14 cellular contexts compared by ENCODE assay signal in the genomic region with DNA sequence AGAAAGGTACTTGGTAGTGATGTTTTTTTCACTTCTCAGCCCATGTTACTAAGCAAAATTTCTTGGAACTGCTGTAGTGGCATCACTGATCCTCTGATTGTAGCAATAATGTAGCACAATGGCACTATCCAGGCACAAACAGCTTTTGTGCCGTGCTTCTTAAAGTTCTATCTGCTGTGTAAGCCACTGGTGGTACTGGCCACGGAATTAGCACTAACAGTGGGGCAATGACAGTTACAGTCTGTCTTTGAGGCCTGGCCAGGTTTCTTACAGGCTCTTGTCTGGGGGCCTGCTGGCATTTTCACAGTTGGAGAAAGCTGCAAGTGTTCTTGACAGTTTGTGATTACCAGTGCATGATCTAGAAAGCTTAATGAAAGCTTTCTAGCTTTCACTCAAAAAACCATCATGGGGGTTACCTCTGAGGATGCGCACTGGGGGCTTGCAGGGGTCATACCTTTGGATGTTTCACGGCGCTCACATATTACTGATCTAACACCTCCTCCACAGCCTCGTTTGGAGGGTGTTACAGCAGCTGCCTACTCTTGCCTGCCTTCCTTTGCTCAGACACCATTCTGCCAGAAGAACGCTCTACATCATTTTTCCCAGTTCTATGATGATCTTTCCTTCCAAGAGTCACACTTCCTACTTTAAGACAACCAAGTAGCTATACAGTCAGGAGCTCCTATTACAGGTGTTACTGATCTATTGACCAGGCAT. TPM values are rescaled to one million over a fixed set of nuclear protein-coding genes. Genes with fewer than 3 reads are reported as not detected.
DNase-seq lines count a peak whose midpoint lies in the region; ATAC-seq and TF ChIP-seq lines count a peak whose summit lies in the region.
"Had no signal": no experiment of that assay in that cellular context is flagged by ENCODE, and none has a peak within 500 bp of the region (broad histone marks: within the 10 kb centered on the region; RNA-seq: fewer than 3 reads in every experiment).

No MANE protein-coding gene starts in this region.

- no peaks in the 10 kb centered on the region for H3K27me3 Mint-ChIP-seq in activated CD4-positive, alpha-beta T cell treated with anti-CD3 and anti-CD28 coated beads, Interleukin-2, amount 10 ng/mL, durations not matched to agents 7 days and 5 days
- no peaks in the 10 kb centered on the region for H3K27me3 Mint-ChIP-seq in activated CD4-positive, alpha-beta memory T cell treated with anti-CD3 and anti-CD28 coated beads for 36 hours
- no peaks in the 10 kb centered on the region for H3K27me3 Mint-ChIP-seq in effector memory CD8-positive, alpha-beta T cell

- no peak for DNase-seq in activated CD4-positive, alpha-beta T cell treated with anti-CD3 and anti-CD28 coated beads, Interleukin-2, amount 10 ng/mL, durations not matched to agents 7 days and 5 days
- no peak for DNase-seq in activated CD4-positive, alpha-beta T cell treated with anti-CD3 and anti-CD28 coated beads for 48 hours
- DNase-seq in activated CD4-positive, alpha-beta memory T cell treated with anti-CD3 and anti-CD28 coated beads for 36 hours: peak; percentile 45
- no peak for DNase-seq in effector memory CD8-positive, alpha-beta T cell
- no peak for DNase-seq in suprapubic skin (ENCODE audit: low spot score in 2 of 2)
- DNase-seq in NCI-H2171 treated with DMSO at 0.1 percent for 48 hours (lab: John Stamatoyannopoulos, UW): no peak
- no peak for DNase-seq in SK-N-SH
- DNase-seq: activated gamma-delta T cell treated with Interleukin-2 at 50 U/mL for 16 hours, dermis blood vessel endothelial cell, NCI-H446, right lobe of liver, tibial artery had no signal

- H3K9me3 ChIP-seq in suprapubic skin (no peaks in the 10 kb centered on the region), SK-N-SH (no peaks in the 10 kb centered on the region)
- H3K9me3 ChIP-seq: right lobe of liver, tibial artery had no signal

- intact Hi-C loops in activated CD4-positive, alpha-beta memory T cell treated with anti-CD3 and anti-CD28 coated beads for 36 hours (cut with micrococcal nuclease): loop anchor here (1.0 to 2.0 kb wide), 11 partner anchors 26 to 213 kb away; no protein-coding TSS in a partner anchor

- H3K36me3 Mint-ChIP-seq in activated CD4-positive, alpha-beta T cell treated with anti-CD3 and anti-CD28 coated beads, Interleukin-2, amount 10 ng/mL, durations not matched to agents 7 days and 5 days (ENCODE audit: low read depth): peaks cover 91% of the 10 kb centered on the region
- peaks cover 52% of the 10 kb centered on the region for H3K36me3 Mint-ChIP-seq in activated CD4-positive, alpha-beta memory T cell treated with anti-CD3 and anti-CD28 coated beads for 36 hours
- peaks cover 97% of the 10 kb centered on the region for H3K36me3 Mint-ChIP-seq in effector memory CD8-positive, alpha-beta T cell (ENCODE audit: insufficient read depth)

- no peak for TF ChIP-seq RAD21 in SK-N-SH (IDR thresholded peaks at IDR 0.05; ENCODE audit: low read length)

- TF ChIP-seq POLR2A in suprapubic skin (IDR thresholded peaks at IDR 0.05): no peak

- H3K27ac Mint-ChIP-seq in activated CD4-positive, alpha-beta T cell treated with anti-CD3 and anti-CD28 coated beads, Interleukin-2, amount 10 ng/mL, durations not matched to agents 7 days and 5 days: peak overlapping the region; percentile 88
- H3K27ac Mint-ChIP-seq in activated CD4-positive, alpha-beta memory T cell treated with anti-CD3 and anti-CD28 coated beads for 36 hours: peak overlapping the region; percentile 89
- H3K27ac Mint-ChIP-seq in effector memory CD8-positive, alpha-beta T cell: peak overlapping the region; percentile 86 to 95

- TF ChIP-seq CTCF in suprapubic skin (IDR thresholded peaks at IDR 0.05): no peak
- no peak for TF ChIP-seq CTCF in SK-N-SH (IDR thresholded peaks at IDR 0.05)

- H3K27me3 ChIP-seq in suprapubic skin: no peaks in the 10 kb centered on the region
- no peaks in the 10 kb centered on the region for H3K27me3 ChIP-seq in SK-N-SH (ENCODE audit: insufficient read depth)
- H3K27me3 ChIP-seq: right lobe of liver, tibial artery had no signal

- no peaks in the 10 kb centered on the region for H3F3A ChIP-seq in SK-N-SH (replicated peaks; ENCODE audit: insufficient read depth)

- no peaks in the 10 kb centered on the region for H3K79me2 ChIP-seq in SK-N-SH (ENCODE audit: insufficient read depth)

- no peaks in the 10 kb centered on the region for H4K20me1 ChIP-seq in SK-N-SH (ENCODE audit: insufficient read depth)

- H3K4me3 Mint-ChIP-seq in activated CD4-positive, alpha-beta T cell treated with anti-CD3 and anti-CD28 coated beads, Interleukin-2, amount 10 ng/mL, durations not matched to agents 7 days and 5 days: no peak overlapping the region
- H3K4me3 Mint-ChIP-seq in activated CD4-positive, alpha-beta memory T cell treated with anti-CD3 and anti-CD28 coated beads for 36 hours: peak overlapping the region; percentile 25
- H3K4me3 Mint-ChIP-seq in effector memory CD8-positive, alpha-beta T cell: peak overlapping the region; percentile 69 to 74

- POLR2A ChIA-PET in activated CD4-positive, alpha-beta T cell treated with anti-CD3 and anti-CD28 coated beads, Interleukin-2, amount 10 ng/mL, durations not matched to agents 7 days and 5 days (lab: Charles Lee): interaction anchor here (1.4 kb wide), 1 partner anchor 161 kb away, joined by 3 read pairs; no protein-coding TSS in a partner anchor
- POLR2A ChIA-PET in activated CD4-positive, alpha-beta memory T cell treated with anti-CD3 and anti-CD28 coated beads for 36 hours (lab: Charles Lee): interaction anchor here (0.6 to 3.9 kb wide), 12 partner anchors 12 to 169 kb away, joined by 3 to 24 read pairs (median 4); no protein-coding TSS in a partner anchor
- POLR2A ChIA-PET in SK-N-SH (lab: Yijun Ruan, JAX): no interaction called here

- no peak overlapping the region for H3K9ac ChIP-seq in SK-N-SH

- H3K9me3 Mint-ChIP-seq in activated CD4-positive, alpha-beta T cell treated with anti-CD3 and anti-CD28 coated beads, Interleukin-2, amount 10 ng/mL, durations not matched to agents 7 days and 5 days: no peaks in the 10 kb centered on the region
- H3K9me3 Mint-ChIP-seq in activated CD4-positive, alpha-beta memory T cell treated with anti-CD3 and anti-CD28 coated beads for 36 hours: no peaks in the 10 kb centered on the region
- H3K9me3 Mint-ChIP-seq in effector memory CD8-positive, alpha-beta T cell: no peaks in the 10 kb centered on the region

- no peak for ATAC-seq in effector memory CD8-positive, alpha-beta T cell (replicated peaks)
- no peak for ATAC-seq in GM21529 (IDR thresholded peaks at IDR 0.05; ENCODE audit: unreplicated experiment)

- 85% methylated on average over 7 of the region's 7 CpGs for WGBS in suprapubic skin
- WGBS in SK-N-SH (ENCODE audit: low lambda C conversion rate): 75% methylated on average over 6 of the region's 7 CpGs

- no peak overlapping the region for H3K4me2 ChIP-seq in SK-N-SH

- no peaks in the 10 kb centered on the region for H3K9me2 ChIP-seq in SK-N-SH

- H3K4me1 Mint-ChIP-seq in activated CD4-positive, alpha-beta T cell treated with anti-CD3 and anti-CD28 coated beads, Interleukin-2, amount 10 ng/mL, durations not matched to agents 7 days and 5 days: peaks cover 68% of the 10 kb centered on the region
- peaks cover 66% of the 10 kb centered on the region for H3K4me1 Mint-ChIP-seq in activated CD4-positive, alpha-beta memory T cell treated with anti-CD3 and anti-CD28 coated beads for 36 hours (ENCODE audit: low read depth)
- peaks cover 60 to 63% of the 10 kb centered on the region in 2 donors for H3K4me1 Mint-ChIP-seq in effector memory CD8-positive, alpha-beta T cell (ENCODE audit: low read depth in 2 of 2)

- CTCF ChIA-PET in activated CD4-positive, alpha-beta T cell treated with anti-CD3 and anti-CD28 coated beads, Interleukin-2, amount 10 ng/mL, durations not matched to agents 7 days and 5 days (lab: Charles Lee): interaction anchor here (0.6 to 4.2 kb wide), 15 partner anchors 14 to 342 kb away, joined by 3 to 48 read pairs (median 5); no protein-coding TSS in a partner anchor
- CTCF ChIA-PET in activated CD4-positive, alpha-beta memory T cell treated with anti-CD3 and anti-CD28 coated beads for 36 hours (lab: Charles Lee): interaction anchor here (0.7 to 9.3 kb wide), 20 partner anchors 15 to 214 kb away, joined by 3 to 191 read pairs (median 10); a partner anchor contains a TSS
- CTCF ChIA-PET in SK-N-SH (lab: Yijun Ruan, JAX): interaction anchor here (0.6 to 4.0 kb wide), 20 partner anchors 9 to 318 kb away, joined by 3 to 64 read pairs (median 8); no protein-coding TSS in a partner anchor

- no peak overlapping the region for H3K4me3 ChIP-seq in suprapubic skin
- H3K4me3 ChIP-seq in SK-N-SH (ENCODE audit: low read depth in 2 of 2, low read length in 1 of 2): no peak overlapping the region
- H3K4me3 ChIP-seq: right lobe of liver, tibial artery had no signal

- TF ChIP-seq EP300 in suprapubic skin (IDR thresholded peaks at IDR 0.05) (no peak), SK-N-SH (IDR thresholded peaks at IDR 0.05; ENCODE audit: borderline replicate concordance in 1 of 2, low read depth in 1 of 2, low read length in 1 of 2) (no peak)

- no peak overlapping the region for H2AFZ ChIP-seq in SK-N-SH (ENCODE audit: low read depth)

- H3K36me3 ChIP-seq in suprapubic skin (no peaks in the 10 kb centered on the region), SK-N-SH (replicated peaks in 1 of 2; ENCODE audit: control insufficient read depth in 1 of 2, insufficient read depth in 2 of 2, low read length in 1 of 2) (no peaks in the 10 kb centered on the region)
- H3K36me3 ChIP-seq: right lobe of liver had no signal

- H3K27ac ChIP-seq in suprapubic skin (peak overlapping the region; percentile 38), SK-N-SH (ENCODE audit: low read depth in 2 of 2, low read length in 1 of 2) (no peak overlapping the region)
- H3K27ac ChIP-seq: RWPE1, tibial artery had no signal

- peaks cover 45% of the 10 kb centered on the region for H3K4me1 ChIP-seq in suprapubic skin
- no peaks in the 10 kb centered on the region for H3K4me1 ChIP-seq in SK-N-SH (ENCODE audit: control insufficient read depth in 1 of 2, insufficient read depth in 2 of 2, low read depth in 1 of 2, low read length in 1 of 2)

TF ChIP-seq in SK-N-SH, 30 proteins besides CTCF, POLR2A, EP300 and RAD21 (continues in another document):
- TF ChIP-seq MEF2A (IDR thresholded peaks at IDR 0.05; ENCODE audit: borderline replicate concordance, low read depth) (no peak), TEAD4 (IDR thresholded peaks at IDR 0.05; ENCODE audit: borderline replicate concordance, insufficient read depth) (no peak), SMC3 (IDR thresholded peaks at IDR 0.05; ENCODE audit: low read depth, low read length) (no peak)

RNA-seq across cellular contexts. Expression of a gene that starts 58.4 kb away (rescaled TPM):
- total RNA-seq in activated CD4-positive, alpha-beta T cell treated with anti-CD3 and anti-CD28 coated beads, Interleukin-2, amount 10 ng/mL, durations not matched to agents 7 days and 5 days: 1 to 10 TPM; 1.8 to 2.3 TPM
- total RNA-seq in activated CD4-positive, alpha-beta memory T cell treated with anti-CD3 and anti-CD28 coated beads for 36 hours: not detected
- not detected for total RNA-seq in suprapubic skin
- not detected in 2 replicates for polyA plus RNA-seq in SK-N-SH (2012; rRNA removed)
- not detected in 2 replicates for polyA plus RNA-seq in SK-N-SH (2012; cell fraction: cytosol; rRNA removed)
- polyA plus RNA-seq in SK-N-SH (2012; cell fraction: nucleus; rRNA removed): not detected in 2 replicates
- total RNA-seq: dermis blood vessel endothelial cell, right lobe of liver had no signal
